Comparison of ENCODE assay signal across 9 cellular contexts in the genomic region with DNA sequence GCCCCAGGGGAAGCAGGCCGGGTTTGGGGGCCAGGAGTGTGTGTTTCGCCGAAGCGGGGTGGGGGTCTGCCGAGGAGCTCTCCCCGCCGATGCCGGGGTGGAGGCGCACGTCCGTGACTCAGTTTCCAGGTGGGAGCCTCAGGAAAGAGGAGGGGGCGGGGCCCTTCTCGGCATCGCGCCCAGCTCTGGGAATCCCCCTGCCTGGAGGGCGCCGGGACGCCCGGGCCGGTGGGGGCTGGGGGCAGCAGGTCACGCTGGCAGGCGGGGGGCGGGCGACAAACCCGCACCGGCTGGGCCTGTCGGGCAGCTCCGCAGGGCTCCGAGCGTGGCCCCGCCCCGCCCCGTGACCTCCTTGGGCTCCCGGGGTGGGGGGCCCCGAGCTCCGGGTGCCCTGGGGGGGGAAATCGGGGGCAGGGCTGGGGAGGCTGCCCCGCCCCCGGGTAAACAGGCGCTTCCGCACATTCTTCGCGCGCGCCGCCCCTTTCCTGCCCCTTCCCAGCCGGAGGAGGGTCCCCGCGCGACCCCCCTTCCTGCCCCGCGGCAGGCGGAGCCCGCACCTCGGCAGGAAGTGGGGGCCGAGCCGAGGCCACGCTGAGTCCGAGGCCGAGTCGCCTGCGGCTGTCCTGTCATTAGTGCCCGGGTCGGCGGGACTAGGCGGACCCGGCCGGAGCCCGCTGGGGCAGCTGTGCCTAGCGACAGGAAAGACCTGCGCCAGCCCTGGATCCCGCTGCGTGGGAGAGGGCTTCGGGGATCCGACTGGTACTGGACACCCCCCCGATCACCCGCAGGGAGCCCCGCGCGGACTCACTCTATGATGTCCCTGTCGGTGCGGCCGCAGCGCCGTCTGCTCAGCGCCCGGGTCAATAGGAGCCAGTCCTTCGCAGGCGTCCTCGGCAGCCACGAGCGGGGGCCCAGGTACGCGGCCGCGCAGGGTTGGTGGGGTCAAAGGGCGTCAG. TPM values are rescaled to one million over a fixed set of nuclear protein-coding genes. Genes with fewer than 3 reads are reported as not detected.
DNase-seq lines count a peak whose midpoint lies in the region; ATAC-seq and TF ChIP-seq lines count a peak whose summit lies in the region.
"Had no signal": no experiment of that assay in that cellular context is flagged by ENCODE, and none has a peak within 500 bp of the region (broad histone marks: within the 10 kb centered on the region; RNA-seq: fewer than 3 reads in every experiment).

No MANE protein-coding gene starts in this region.

- H3K4me1 ChIP-seq in body of pancreas: peaks cover 68% of the 10 kb centered on the region

- ATAC-seq in body of pancreas: peak; percentile 54

- peak overlapping the region; percentile 6 to 23 for H3K4me3 ChIP-seq in body of pancreas

- peak in 1 of 3 donors; percentile 8 for TF ChIP-seq POLR2A in body of pancreas (IDR thresholded peaks at IDR 0.05)

- no peaks in the 10 kb centered on the region for H3K9me3 ChIP-seq in body of pancreas

- H3K27me3 ChIP-seq in body of pancreas: no peaks in the 10 kb centered on the region

- H3K36me3 ChIP-seq in body of pancreas (replicated peaks in 1 of 2; ENCODE audit: insufficient read depth in 1 of 2, low read depth in 2 of 2): no peaks in the 10 kb centered on the region

- no peak for TF ChIP-seq CTCF in body of pancreas (IDR thresholded peaks at IDR 0.05)

- DNase-seq in NCI-H2227 (lab: John Stamatoyannopoulos, UW; ENCODE audit: unreplicated experiment): peak; percentile 25
- DNase-seq in NCI-H2227 treated with DMSO at 0.1 percent for 48 hours (lab: John Stamatoyannopoulos, UW): no peak
- peak; percentile 58 to 81 (median 69) for DNase-seq in T-helper 1 cell
- peak; percentile 49 to 75 (median 67) for DNase-seq in body of pancreas
- DNase-seq in iPS-NIHi7 (ENCODE audit: extremely low spot score): peak; percentile 60
- DNase-seq in stimulated activated CD4-positive, alpha-beta T cell treated with anti-CD3 and anti-CD28 coated beads, Interleukin-15, amount 100 ng/mL, for 1 hour (ENCODE audit: low read depth in 1 of 2, low spot score in 1 of 2): peak; percentile 46 to 52
- no peak for DNase-seq in DMS 273 (lab: John Stamatoyannopoulos, UW; ENCODE audit: unreplicated experiment)
- no peak for DNase-seq in NAMALWA (ENCODE audit: low spot score)

- intact Hi-C loops in body of pancreas (cut with DNase I): no loop called here

- 2% methylated on average over 90 of the region's 97 CpGs; no CpG with 5 or more reads in 1 of the 2 donors for WGBS in body of pancreas, 2 donors

- H3K27ac ChIP-seq in body of pancreas: peak overlapping the region; percentile 47 to 74 (median 64)

RNA-seq across cellular contexts. Expression of a gene that starts 9.3 kb away (rescaled TPM):
- 10 to 100 TPM; 37.9 to 62.6 TPM for total RNA-seq in body of pancreas

RNA-seq across cellular contexts. Expression of a gene that starts 24.4 kb away (rescaled TPM):
- 10 to 100 TPM; 24.4 to 33.0 TPM for total RNA-seq in body of pancreas

RNA-seq across cellular contexts. Expression of a gene that starts 54.6 kb away (rescaled TPM):
- total RNA-seq in body of pancreas: not detected
- total RNA-seq: dermis microvascular lymphatic vessel endothelial cell had no signal

RNA-seq across cellular contexts. Expression of a gene that starts 57.0 kb away (rescaled TPM):
- 100 to 1,000 TPM in 1 of 2 donors, 10 to 100 TPM in 1; 53.7 to 102 TPM for total RNA-seq in body of pancreas

Comparison
In these comparisons a context has a peak if more than half of its experiments do, and no peak if none do; other contexts are left out.
1. DNase-seq: peak in NCI-H2227 (single experiment), T-helper 1 cell (5 of 5), body of pancreas (4 of 4), iPS-NIHi7 (single experiment) and stimulated activated CD4-positive, alpha-beta T cell treated with anti-CD3 and anti-CD28 coated beads, Interleukin-15, amount 100 ng/mL, for 1 hour (2 of 2); none in NCI-H2227 treated with DMSO at 0.1 percent for 48 hours (single experiment), DMS 273 (single experiment) and NAMALWA (single experiment).